2 cellular contexts compared by ENCODE assay signal in genomic region chrX:39984191-39984956, GRCh38.
TF ChIP-seq lines count a peak whose summit lies in the region.

No MANE protein-coding gene starts in this region.

TF ChIP-seq in HepG2, 621 proteins besides CTCF, POLR2A, EP300 and RAD21 (continued from another document):
- TF ChIP-seq, protein P1, sequence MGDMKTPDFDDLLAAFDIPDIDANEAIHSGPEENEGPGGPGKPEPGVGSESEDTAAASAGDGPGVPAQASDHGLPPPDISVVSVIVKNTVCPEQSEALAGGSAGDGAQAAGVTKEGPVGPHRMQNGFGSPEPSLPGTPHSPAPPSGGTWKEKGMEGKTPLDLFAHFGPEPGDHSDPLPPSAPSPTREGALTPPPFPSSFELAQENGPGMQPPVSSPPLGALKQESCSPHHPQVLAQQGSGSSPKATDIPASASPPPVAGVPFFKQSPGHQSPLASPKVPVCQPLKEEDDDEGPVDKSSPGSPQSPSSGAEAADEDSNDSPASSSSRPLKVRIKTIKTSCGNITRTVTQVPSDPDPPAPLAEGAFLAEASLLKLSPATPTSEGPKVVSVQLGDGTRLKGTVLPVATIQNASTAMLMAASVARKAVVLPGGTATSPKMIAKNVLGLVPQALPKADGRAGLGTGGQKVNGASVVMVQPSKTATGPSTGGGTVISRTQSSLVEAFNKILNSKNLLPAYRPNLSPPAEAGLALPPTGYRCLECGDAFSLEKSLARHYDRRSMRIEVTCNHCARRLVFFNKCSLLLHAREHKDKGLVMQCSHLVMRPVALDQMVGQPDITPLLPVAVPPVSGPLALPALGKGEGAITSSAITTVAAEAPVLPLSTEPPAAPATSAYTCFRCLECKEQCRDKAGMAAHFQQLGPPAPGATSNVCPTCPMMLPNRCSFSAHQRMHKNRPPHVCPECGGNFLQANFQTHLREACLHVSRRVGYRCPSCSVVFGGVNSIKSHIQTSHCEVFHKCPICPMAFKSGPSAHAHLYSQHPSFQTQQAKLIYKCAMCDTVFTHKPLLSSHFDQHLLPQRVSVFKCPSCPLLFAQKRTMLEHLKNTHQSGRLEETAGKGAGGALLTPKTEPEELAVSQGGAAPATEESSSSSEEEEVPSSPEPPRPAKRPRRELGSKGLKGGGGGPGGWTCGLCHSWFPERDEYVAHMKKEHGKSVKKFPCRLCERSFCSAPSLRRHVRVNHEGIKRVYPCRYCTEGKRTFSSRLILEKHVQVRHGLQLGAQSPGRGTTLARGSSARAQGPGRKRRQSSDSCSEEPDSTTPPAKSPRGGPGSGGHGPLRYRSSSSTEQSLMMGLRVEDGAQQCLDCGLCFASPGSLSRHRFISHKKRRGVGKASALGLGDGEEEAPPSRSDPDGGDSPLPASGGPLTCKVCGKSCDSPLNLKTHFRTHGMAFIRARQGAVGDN (CRISPR knock-in tag; IDR thresholded peaks at IDR 0.05), result peak; percentile 54
- TF ChIP-seq, protein P2, sequence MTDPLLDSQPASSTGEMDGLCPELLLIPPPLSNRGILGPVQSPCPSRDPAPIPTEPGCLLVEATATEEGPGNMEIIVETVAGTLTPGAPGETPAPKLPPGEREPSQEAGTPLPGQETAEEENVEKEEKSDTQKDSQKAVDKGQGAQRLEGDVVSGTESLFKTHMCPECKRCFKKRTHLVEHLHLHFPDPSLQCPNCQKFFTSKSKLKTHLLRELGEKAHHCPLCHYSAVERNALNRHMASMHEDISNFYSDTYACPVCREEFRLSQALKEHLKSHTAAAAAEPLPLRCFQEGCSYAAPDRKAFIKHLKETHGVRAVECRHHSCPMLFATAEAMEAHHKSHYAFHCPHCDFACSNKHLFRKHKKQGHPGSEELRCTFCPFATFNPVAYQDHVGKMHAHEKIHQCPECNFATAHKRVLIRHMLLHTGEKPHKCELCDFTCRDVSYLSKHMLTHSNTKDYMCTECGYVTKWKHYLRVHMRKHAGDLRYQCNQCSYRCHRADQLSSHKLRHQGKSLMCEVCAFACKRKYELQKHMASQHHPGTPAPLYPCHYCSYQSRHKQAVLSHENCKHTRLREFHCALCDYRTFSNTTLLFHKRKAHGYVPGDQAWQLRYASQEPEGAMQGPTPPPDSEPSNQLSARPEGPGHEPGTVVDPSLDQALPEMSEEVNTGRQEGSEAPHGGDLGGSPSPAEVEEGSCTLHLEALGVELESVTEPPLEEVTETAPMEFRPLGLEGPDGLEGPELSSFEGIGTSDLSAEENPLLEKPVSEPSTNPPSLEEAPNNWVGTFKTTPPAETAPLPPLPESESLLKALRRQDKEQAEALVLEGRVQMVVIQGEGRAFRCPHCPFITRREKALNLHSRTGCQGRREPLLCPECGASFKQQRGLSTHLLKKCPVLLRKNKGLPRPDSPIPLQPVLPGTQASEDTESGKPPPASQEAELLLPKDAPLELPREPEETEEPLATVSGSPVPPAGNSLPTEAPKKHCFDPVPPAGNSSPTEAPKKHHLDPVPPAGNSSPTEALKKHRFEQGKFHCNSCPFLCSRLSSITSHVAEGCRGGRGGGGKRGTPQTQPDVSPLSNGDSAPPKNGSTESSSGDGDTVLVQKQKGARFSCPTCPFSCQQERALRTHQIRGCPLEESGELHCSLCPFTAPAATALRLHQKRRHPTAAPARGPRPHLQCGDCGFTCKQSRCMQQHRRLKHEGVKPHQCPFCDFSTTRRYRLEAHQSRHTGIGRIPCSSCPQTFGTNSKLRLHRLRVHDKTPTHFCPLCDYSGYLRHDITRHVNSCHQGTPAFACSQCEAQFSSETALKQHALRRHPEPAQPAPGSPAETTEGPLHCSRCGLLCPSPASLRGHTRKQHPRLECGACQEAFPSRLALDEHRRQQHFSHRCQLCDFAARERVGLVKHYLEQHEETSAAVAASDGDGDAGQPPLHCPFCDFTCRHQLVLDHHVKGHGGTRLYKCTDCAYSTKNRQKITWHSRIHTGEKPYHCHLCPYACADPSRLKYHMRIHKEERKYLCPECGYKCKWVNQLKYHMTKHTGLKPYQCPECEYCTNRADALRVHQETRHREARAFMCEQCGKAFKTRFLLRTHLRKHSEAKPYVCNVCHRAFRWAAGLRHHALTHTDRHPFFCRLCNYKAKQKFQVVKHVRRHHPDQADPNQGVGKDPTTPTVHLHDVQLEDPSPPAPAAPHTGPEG (CRISPR knock-in tag; IDR thresholded peaks at IDR 0.05), result no peak
- TF ChIP-seq BATF2 (CRISPR knock-in tag; IDR thresholded peaks at IDR 0.05), result no peak
- TF ChIP-seq NFYC (CRISPR knock-in tag; IDR thresholded peaks at IDR 0.05), result no peak
- no peak for TF ChIP-seq HHEX (CRISPR knock-in tag; IDR thresholded peaks at IDR 0.05)
- TF ChIP-seq ZNF629 (CRISPR knock-in tag; conservative IDR thresholded peaks at IDR 0.05), result peak; percentile 45; the same call in 1 of the 2 replicates
TF ChIP-seq in HepG2: peak in this region for 4.

TF ChIP-seq in WTC11, 78 proteins besides CTCF, POLR2A, EP300 and RAD21 (continued from another document):
- TF ChIP-seq STAT6 (CRISPR knock-in tag; conservative IDR thresholded peaks at IDR 0.05; ENCODE audit: low read depth), result no peak
- TF ChIP-seq, protein P3, sequence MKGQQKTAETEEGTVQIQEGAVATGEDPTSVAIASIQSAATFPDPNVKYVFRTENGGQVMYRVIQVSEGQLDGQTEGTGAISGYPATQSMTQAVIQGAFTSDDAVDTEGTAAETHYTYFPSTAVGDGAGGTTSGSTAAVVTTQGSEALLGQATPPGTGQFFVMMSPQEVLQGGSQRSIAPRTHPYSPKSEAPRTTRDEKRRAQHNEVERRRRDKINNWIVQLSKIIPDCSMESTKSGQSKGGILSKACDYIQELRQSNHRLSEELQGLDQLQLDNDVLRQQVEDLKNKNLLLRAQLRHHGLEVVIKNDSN (CRISPR knock-in tag; IDR thresholded peaks at IDR 0.05), result no peak
- TF ChIP-seq, protein P4, sequence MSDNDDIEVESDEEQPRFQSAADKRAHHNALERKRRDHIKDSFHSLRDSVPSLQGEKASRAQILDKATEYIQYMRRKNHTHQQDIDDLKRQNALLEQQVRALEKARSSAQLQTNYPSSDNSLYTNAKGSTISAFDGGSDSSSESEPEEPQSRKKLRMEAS (CRISPR knock-in tag; IDR thresholded peaks at IDR 0.05), result no peak
- TF ChIP-seq ZNF416 (CRISPR knock-in tag; IDR thresholded peaks at IDR 0.05), result no peak
- TF ChIP-seq CREM (CRISPR knock-in tag; IDR thresholded peaks at IDR 0.05), result no peak
- no peak for TF ChIP-seq OVOL2 (CRISPR knock-in tag; IDR thresholded peaks at IDR 0.05; ENCODE audit: borderline replicate concordance)
- TF ChIP-seq ZNF317 (CRISPR knock-in tag; IDR thresholded peaks at IDR 0.05; ENCODE audit: borderline replicate concordance, low read depth), result no peak
- no peak for TF ChIP-seq NR1H2 (CRISPR knock-in tag; IDR thresholded peaks at IDR 0.05)
- TF ChIP-seq MYBL2 (CRISPR knock-in tag; IDR thresholded peaks at IDR 0.05), result no peak
TF ChIP-seq in WTC11: peak in this region for 0.
